Comparison of ENCODE assay signal across 24 cellular contexts in genomic region chr13:34752561-34752960, GRCh38.
DNase-seq lines count a peak whose midpoint lies in the region; ATAC-seq and TF ChIP-seq lines count a peak whose summit lies in the region.
"Had no signal": no experiment of that assay in that cellular context is flagged by ENCODE, and none has a peak within 500 bp of the region (broad histone marks: within the 10 kb centered on the region; RNA-seq: fewer than 3 reads in every experiment).

No MANE protein-coding gene starts in this region.

- peak overlapping the region; percentile 97 for H3K18ac ChIP-seq in mesendoderm (ENCODE audit: low read length)

- H3K4ac ChIP-seq in mesendoderm (ENCODE audit: low read depth, low read length) = no peak overlapping the region

- TF ChIP-seq CTCF in heart right ventricle (IDR thresholded peaks at IDR 0.05) (no peak), endodermal cell (conservative IDR thresholded peaks at IDR 0.05) (no peak)

- intact Hi-C loops in Right ventricle myocardium superior (cut with DNase I) = no loop called here
- intact Hi-C loops in heart right ventricle (cut with DNase I) = loop anchor here in 1 of 10 donors (10.0 kb wide), 1 partner anchor 402 kb away; no protein-coding TSS in a partner anchor
- intact Hi-C loops in aorta (cut with DNase I) = no loop called here

- no peak overlapping the region for H4K8ac ChIP-seq in mesendoderm (ENCODE audit: low read depth, low read length)

- no peaks in the 10 kb centered on the region for H3K79me2 ChIP-seq in mesendoderm (ENCODE audit: control insufficient read depth, insufficient read depth, low read length)
- H3K79me2 ChIP-seq in Karpas-422 (ENCODE audit: low read length) = no peaks in the 10 kb centered on the region

- H3K56ac ChIP-seq in mesendoderm (ENCODE audit: low read length) = peak overlapping the region; percentile 66

- H3K23ac ChIP-seq in mesendoderm (ENCODE audit: low read length) = no peak overlapping the region

- 50 to 59% methylated on average over 7 of the region's 7 CpGs for WGBS in heart right ventricle, 2 donors
- 47% methylated on average over 7 of the region's 7 CpGs; no CpG with 5 or more reads in 1 of the 2 experiments for WGBS in endodermal cell (ENCODE audit: insufficient coverage in 1 of 2, insufficient read length in 1 of 2), 2 experiments
- no CpG with 5 or more reads among the region's 7 CpGs for WGBS in mesendoderm (ENCODE audit: extremely low coverage, insufficient coverage, low lambda C conversion rate)
- WGBS in aorta, 2 donors = 66 to 76% methylated on average over 7 of the region's 7 CpGs

- H3K27ac ChIP-seq in heart right ventricle = no peak overlapping the region
- H3K27ac ChIP-seq in endodermal cell (ENCODE audit: low read depth, low read length) = no peak overlapping the region
- H3K27ac ChIP-seq in mesendoderm (ENCODE audit: low read depth, low read length) = peak overlapping the region; percentile 68
- no peak overlapping the region for H3K27ac ChIP-seq in aorta (ENCODE audit: low read depth in 1 of 2, low read length in 2 of 2)
- H3K27ac ChIP-seq in Karpas-422 (ENCODE audit: low read length) = no peak overlapping the region
- H3K27ac ChIP-seq: BLaER1 had no signal

- H3K4me3 ChIP-seq in heart right ventricle = no peak overlapping the region
- H3K4me3 ChIP-seq in endodermal cell (ENCODE audit: low read length) = peak overlapping the region; percentile 25
- H3K4me3 ChIP-seq in mesendoderm (ENCODE audit: low read length) = no peak overlapping the region
- no peak overlapping the region for H3K4me3 ChIP-seq in aorta (ENCODE audit: low read length in 2 of 2)
- no peak overlapping the region for H3K4me3 ChIP-seq in Karpas-422 (ENCODE audit: low read length)
- H3K4me3 ChIP-seq: BLaER1, GM12878 had no signal

- no peaks in the 10 kb centered on the region for H3K36me3 Mint-ChIP-seq in endodermal cell (ENCODE audit: low read depth)
- H3K36me3 Mint-ChIP-seq: CD14-positive monocyte; CD4-positive, alpha-beta memory T cell; CD4-positive, CD25-positive, alpha-beta regulatory T cell; CD8-positive, alpha-beta memory T cell had no signal

- H3K4me2 ChIP-seq in mesendoderm (ENCODE audit: low read length) = no peak overlapping the region
- no peak overlapping the region for H3K4me2 ChIP-seq in Karpas-422 (ENCODE audit: low read depth, low read length, poor library complexity, severe bottlenecking)

- peaks cover 41% of the 10 kb centered on the region for H3K4me1 Mint-ChIP-seq in endodermal cell
- H3K4me1 Mint-ChIP-seq: CD14-positive monocyte; CD4-positive, alpha-beta memory T cell; CD4-positive, CD25-positive, alpha-beta regulatory T cell; CD8-positive, alpha-beta memory T cell had no signal

- H3K79me1 ChIP-seq in mesendoderm (ENCODE audit: low read length) = no peaks in the 10 kb centered on the region

- H4K5ac ChIP-seq in mesendoderm (ENCODE audit: low read length) = no peak overlapping the region

- H2BK5ac ChIP-seq in mesendoderm (ENCODE audit: low read length) = peak overlapping the region; percentile 81

- H2AK5ac ChIP-seq in mesendoderm (ENCODE audit: low read length) = no peak overlapping the region

- peak overlapping the region; percentile 78 for H2BK120ac ChIP-seq in mesendoderm (ENCODE audit: low read depth, low read length)

- peaks cover 6% of the 10 kb centered on the region for H3K9me3 Mint-ChIP-seq in endodermal cell

- no peaks in the 10 kb centered on the region for H4K20me1 ChIP-seq in Karpas-422 (ENCODE audit: insufficient read depth, low read depth, low read length)
- H4K20me1 ChIP-seq: BLaER1 had no signal

- H3K4me3 Mint-ChIP-seq in endodermal cell = no peak overlapping the region
- H3K4me3 Mint-ChIP-seq: CD14-positive monocyte; CD4-positive, alpha-beta memory T cell; CD4-positive, CD25-positive, alpha-beta regulatory T cell; CD8-positive, alpha-beta memory T cell had no signal

- DNase-seq in Right ventricle myocardium superior = peak; percentile 14
- no peak for DNase-seq in heart right ventricle
- peak; percentile 82 for DNase-seq in endodermal cell
- peak; percentile 88 for DNase-seq in mesendoderm
- DNase-seq in aorta = no peak
- no peak for DNase-seq in Karpas-422
- DNase-seq: 8988T; ACHN; BE2C; C1 segment of cervical spinal cord; CD4-positive, alpha-beta memory T cell; CD4-positive, CD25-positive, alpha-beta regulatory T cell; CD8-positive, alpha-beta memory T cell; COR-L47; DMS 273 treated with DMSO at 0.1 percent for 48 hours; DMS153; DMS53; DMS79; DND-41; EL; GDM1 had no signal

- H3K9me2 ChIP-seq in Karpas-422 (replicated peaks; ENCODE audit: insufficient read depth, low read length) = no peaks in the 10 kb centered on the region

- H3K36me3 ChIP-seq in heart right ventricle = no peaks in the 10 kb centered on the region
- no peaks in the 10 kb centered on the region for H3K36me3 ChIP-seq in endodermal cell (ENCODE audit: control insufficient read depth, insufficient read depth, low read length)
- H3K36me3 ChIP-seq in mesendoderm (ENCODE audit: control insufficient read depth, insufficient read depth, low read length) = no peaks in the 10 kb centered on the region
- H3K36me3 ChIP-seq in aorta (ENCODE audit: control insufficient read depth in 1 of 2, insufficient read depth in 2 of 2, low read length in 1 of 2) = no peaks in the 10 kb centered on the region
- H3K36me3 ChIP-seq in Karpas-422 (ENCODE audit: insufficient read depth, low read length) = no peaks in the 10 kb centered on the region
- H3K36me3 ChIP-seq: BE2C, BLaER1 had no signal

- peak overlapping the region; percentile 80 for H3K27ac Mint-ChIP-seq in endodermal cell
- H3K27ac Mint-ChIP-seq: CD14-positive monocyte; CD4-positive, alpha-beta memory T cell; CD4-positive, CD25-positive, alpha-beta regulatory T cell; CD8-positive, alpha-beta memory T cell had no signal

- H3K4me1 ChIP-seq in heart right ventricle = peaks cover 10 to 34% (median 25%) of the 10 kb centered on the region in 9 donors
- peaks cover 17% of the 10 kb centered on the region for H3K4me1 ChIP-seq in endodermal cell (ENCODE audit: control insufficient read depth, insufficient read depth, low read length)
- H3K4me1 ChIP-seq in mesendoderm (ENCODE audit: control insufficient read depth, low read depth, low read length) = peaks cover 13% of the 10 kb centered on the region
- peaks cover 0 to 2% of the 10 kb centered on the region in 2 donors for H3K4me1 ChIP-seq in aorta (ENCODE audit: control insufficient read depth in 1 of 2, insufficient read depth in 2 of 2, low read length in 2 of 2)
- no peaks in the 10 kb centered on the region for H3K4me1 ChIP-seq in Karpas-422 (ENCODE audit: low read length)
- H3K4me1 ChIP-seq: BE2C had no signal

- no peaks in the 10 kb centered on the region for H3K27me3 Mint-ChIP-seq in endodermal cell (ENCODE audit: insufficient read depth)
- H3K27me3 Mint-ChIP-seq: CD4-positive, CD25-positive, alpha-beta regulatory T cell; CD8-positive, alpha-beta memory T cell had no signal

- ATAC-seq in Right ventricle myocardium superior (ENCODE audit: poor library complexity) = no peak
- ATAC-seq in heart right ventricle = no peak
- ATAC-seq in aorta (ENCODE audit: low FRiP score) = no peak
- ATAC-seq: GM12878 had no signal

- H3K9ac ChIP-seq in endodermal cell (ENCODE audit: extremely low read depth, low read length, poor library complexity, severe bottlenecking) = no peak overlapping the region
- H3K9ac ChIP-seq in mesendoderm (ENCODE audit: low read length) = peak overlapping the region; percentile 8
- H3K9ac ChIP-seq in Karpas-422 (ENCODE audit: low read length) = no peak overlapping the region
- H3K9ac ChIP-seq: BLaER1 had no signal

- peaks cover 0 to 12% (median 0%) of the 10 kb centered on the region in 11 donors for H3K9me3 ChIP-seq in heart right ventricle
- H3K9me3 ChIP-seq in endodermal cell (ENCODE audit: control insufficient read depth, low read length) = peaks cover 12% of the 10 kb centered on the region
- H3K9me3 ChIP-seq in aorta (ENCODE audit: control insufficient read depth, low read length) = no peaks in the 10 kb centered on the region
- H3K9me3 ChIP-seq in Karpas-422 (ENCODE audit: low read length) = no peaks in the 10 kb centered on the region
- H3K9me3 ChIP-seq: BE2C had no signal

- H2BK15ac ChIP-seq in mesendoderm (replicated peaks; ENCODE audit: low read depth) = peak overlapping the region; percentile 97

- H2AFZ ChIP-seq in Karpas-422 (ENCODE audit: low read length) = no peak overlapping the region

- H3K27me3 ChIP-seq in heart right ventricle (no peaks in the 10 kb centered on the region), endodermal cell (ENCODE audit: control insufficient read depth, insufficient read depth, low read length, poor library complexity, severe bottlenecking) (no peaks in the 10 kb centered on the region), mesendoderm (ENCODE audit: insufficient read depth, low read length, poor library complexity) (no peaks in the 10 kb centered on the region), aorta (ENCODE audit: control insufficient read depth in 1 of 2, insufficient read depth in 2 of 2, low read length in 1 of 2) (no peaks in the 10 kb centered on the region), Karpas-422 (ENCODE audit: low read length) (0 out of 2 replicates have a peak, but pooled peaks cover 3% of the 10 kb centered on the region)
- H3K27me3 ChIP-seq: BE2C, BLaER1 had no signal

Comparison
In these comparisons a context has a peak if more than half of its experiments do, and no peak if none do; other contexts are left out.
1. DNase-seq: peak in Right ventricle myocardium superior (single experiment), endodermal cell (single experiment) and mesendoderm (single experiment); none in heart right ventricle (0 of 2), aorta (0 of 2) and Karpas-422 (single experiment).